Comparison of ENCODE assay signal across 8 cellular contexts in genomic region chr19:15555759-15556633, GRCh38. TPM values are rescaled to one million over a fixed set of nuclear protein-coding genes. Genes with fewer than 3 reads are reported as not detected.
DNase-seq lines count a peak whose midpoint lies in the region; ATAC-seq and TF ChIP-seq lines count a peak whose summit lies in the region.

No MANE protein-coding gene starts in this region.

- H3K9me3 ChIP-seq in T-helper 17 cell (ENCODE audit: control insufficient read depth, low read length, poor library complexity, severe bottlenecking): no peaks in the 10 kb centered on the region
- H3K9me3 ChIP-seq in right atrium auricular region: no peaks in the 10 kb centered on the region
- no peaks in the 10 kb centered on the region for H3K9me3 ChIP-seq in uterus

- peaks cover 19% of the 10 kb centered on the region for H3K4me1 Mint-ChIP-seq in T-helper 17 cell

- no peaks in the 10 kb centered on the region for H3K27me3 Mint-ChIP-seq in T-helper 17 cell

- no peaks in the 10 kb centered on the region for H3K36me3 Mint-ChIP-seq in T-helper 17 cell (ENCODE audit: low read depth)

- no peaks in the 10 kb centered on the region for H3K27me3 ChIP-seq in GM06990 (replicated peaks; ENCODE audit: control insufficient read depth, insufficient read depth, low read length)
- H3K27me3 ChIP-seq in right atrium auricular region: no peaks in the 10 kb centered on the region
- H3K27me3 ChIP-seq in uterus: no peaks in the 10 kb centered on the region

- DNase-seq in GM06990 (ENCODE audit: extremely low read depth, insufficient read length) (peak; percentile 91), NCI-H1694 (lab: John Stamatoyannopoulos, UW) (peak; percentile 79), T-helper 17 cell (peak; percentile 90 to 98 (median 94)), amniotic stem cell (lab: John Stamatoyannopoulos, UW) (peak; percentile 83), right atrium auricular region (ENCODE audit: low spot score) (peak; percentile 91), putamen (ENCODE audit: low spot score) (peak; percentile 77), uterus (peak; percentile 83 to 86)

- TF ChIP-seq POLR2A in uterus (IDR thresholded peaks at IDR 0.05): no peak

- intact Hi-C loops in uterus (cut with DNase I; ENCODE audit: low total_unique reads): loop anchor here (5.0 to 10.0 kb wide), 2 partner anchors 379 to 461 kb away; no protein-coding TSS in a partner anchor

- TF ChIP-seq CTCF in GM06990 (IDR thresholded peaks at IDR 0.05; ENCODE audit: insufficient read depth, low read length, poor library complexity, severe bottlenecking) (peak; percentile 87), right atrium auricular region (IDR thresholded peaks at IDR 0.05) (peak; percentile 56 to 70), uterus (IDR thresholded peaks at IDR 0.05) (peak; percentile 73 to 89 (median 84))

- peak; percentile 73 for ATAC-seq in HG02798 (IDR thresholded peaks at IDR 0.05; ENCODE audit: poor library complexity, unreplicated experiment)
- ATAC-seq in T-helper 17 cell: peak; percentile 87

- H3K27ac ChIP-seq in right atrium auricular region (no peak overlapping the region), uterus (peak overlapping the region in 1 of 2 donors; percentile 61)

- peak overlapping the region; percentile 90 for H3K4me3 Mint-ChIP-seq in T-helper 17 cell

- H3K4me1 ChIP-seq in right atrium auricular region (peaks cover 0 to 21% of the 10 kb centered on the region in 2 donors), uterus (peaks cover 0 to 6% of the 10 kb centered on the region in 2 donors)

- H3K27ac Mint-ChIP-seq in T-helper 17 cell: peak overlapping the region; percentile 83

- H3K4me3 ChIP-seq in GM06990 (replicated peaks; ENCODE audit: low read depth, low read length) (peak overlapping the region; percentile 39), right atrium auricular region (peak overlapping the region in 1 of 2 donors; percentile 41), uterus (peak overlapping the region in 1 of 2 donors; percentile 10)

- H3K36me3 ChIP-seq in GM06990 (ENCODE audit: control insufficient read depth, insufficient read depth, low read length) (no peaks in the 10 kb centered on the region), right atrium auricular region (no peaks in the 10 kb centered on the region), uterus (no peaks in the 10 kb centered on the region)

RNA-seq across cellular contexts. Expression of gene CYP4F22, which starts 47.7 kb away (rescaled TPM):
- total RNA-seq in T-helper 17 cell (1 to 10 TPM in 1 of 2 donors, under 1 TPM in 1; 0.44 to 1.4 TPM), right atrium auricular region (not detected), uterus (not detected)

RNA-seq across cellular contexts. Expression of gene CYP4F8, which starts 59.0 kb away (rescaled TPM):
- total RNA-seq in T-helper 17 cell (not detected), right atrium auricular region (not detected), uterus (1 to 10 TPM in 1 of 4 donors, not detected in 3; 1.5 TPM)
